In the genomic region with DNA sequence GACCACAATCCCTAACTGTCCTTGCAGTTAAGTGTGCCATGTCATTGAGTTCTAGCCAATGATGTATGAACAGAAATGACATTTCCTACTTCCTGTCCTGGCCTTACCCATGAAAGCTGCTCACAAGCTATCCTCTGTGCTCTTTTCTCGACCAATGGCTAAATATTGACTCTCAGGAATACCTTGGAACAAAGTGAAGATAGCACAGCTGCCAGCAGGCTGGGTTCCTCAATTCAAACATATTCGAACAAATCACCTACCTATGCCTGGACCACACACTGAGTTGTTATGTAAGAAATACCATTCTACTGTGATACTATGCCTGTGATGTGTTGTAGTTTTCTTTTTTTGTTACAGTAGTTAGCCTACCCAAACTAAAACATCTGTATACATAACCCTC, we compare ENCODE assay signal across 1 cellular context.
TF ChIP-seq lines count a peak whose summit lies in the region.

No MANE protein-coding gene starts in this region.

TF ChIP-seq in GM23338, 12 proteins besides CTCF, POLR2A, EP300 and RAD21 (continued from another document):
- TF ChIP-seq REST (IDR thresholded peaks at IDR 0.05; ENCODE audit: unreplicated experiment) (no peak), CREB1 (CRISPR knock-in tag; IDR thresholded peaks at IDR 0.05; ENCODE audit: low read depth) (no peak), POLR2AphosphoS5 (IDR thresholded peaks at IDR 0.05; ENCODE audit: low read depth) (no peak), NANOG (IDR thresholded peaks at IDR 0.05; ENCODE audit: borderline replicate concordance) (no peak), JUNB (IDR thresholded peaks at IDR 0.05; ENCODE audit: unreplicated experiment) (no peak), ZNF331 (CRISPR knock-in tag; IDR thresholded peaks at IDR 0.05; ENCODE audit: low read depth) (no peak), ZNF462 (CRISPR knock-in tag; IDR thresholded peaks at IDR 0.05) (no peak)
